Comparison of ENCODE assay signal across 18 cellular contexts in the genomic region with DNA sequence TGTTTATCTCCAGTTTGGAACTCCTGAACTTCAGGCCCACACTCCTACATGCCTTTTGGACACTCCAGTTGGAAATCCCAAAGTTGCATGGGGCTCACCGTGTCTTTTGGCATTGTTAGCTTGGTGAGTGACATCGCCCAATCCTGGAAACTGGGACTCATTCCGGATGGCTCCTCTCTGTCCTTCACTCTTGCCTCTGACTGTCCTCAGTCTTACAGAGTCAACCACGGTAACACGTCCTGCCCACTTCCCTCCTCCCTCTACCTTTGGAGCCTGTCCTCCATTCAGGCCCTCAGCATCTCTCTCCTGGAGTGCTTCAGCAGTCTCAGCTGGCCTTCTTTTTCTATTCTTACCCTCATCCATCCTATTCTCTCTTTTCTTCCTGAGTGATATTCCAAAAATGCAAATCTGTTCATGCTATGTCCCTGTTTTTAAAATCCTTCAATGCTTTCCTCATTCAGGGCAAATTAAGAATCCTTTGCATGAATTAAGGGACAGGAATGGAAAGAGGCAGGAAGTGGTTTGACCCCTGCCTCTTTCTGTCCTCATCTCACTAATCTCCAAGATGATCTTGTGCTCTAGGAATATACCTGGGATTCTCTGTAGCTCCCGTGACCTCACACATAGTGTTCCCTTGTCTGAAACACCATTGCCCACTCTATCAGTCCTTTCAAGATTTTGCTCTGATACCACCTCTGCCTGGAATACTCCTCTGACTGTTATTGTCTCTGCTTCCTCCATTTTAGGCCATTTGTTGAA. TPM values are rescaled to one million over a fixed set of nuclear protein-coding genes. Genes with fewer than 3 reads are reported as not detected.
A peak's percentile ranks its signal among the peaks of the same experiment; 100 is the strongest.
DNase-seq lines count a peak whose midpoint lies in the region; ATAC-seq and TF ChIP-seq lines count a peak whose summit lies in the region.
"Had no signal": no experiment of that assay in that cellular context is flagged by ENCODE, and none has a peak within 500 bp of the region (broad histone marks: within the 10 kb centered on the region; RNA-seq: fewer than 3 reads in every experiment).

No MANE protein-coding gene starts in this region.

- peak overlapping the region; percentile 90 for H3K27ac ChIP-seq in left ventricle myocardium inferior (replicated peaks)
- H3K27ac ChIP-seq: vagina had no signal

- no peaks in the 10 kb centered on the region for H3K9me3 ChIP-seq in left ventricle myocardium inferior (replicated peaks)
- H3K9me3 ChIP-seq: vagina had no signal

- H3K36me3 Mint-ChIP-seq in dendritic cell treated with granulocyte-macrophage colony-stimulating factor and Interleukin-4, amounts not matched to agents 40 ng/mL and 50 ng/mL, for 4 days (ENCODE audit: low read depth), result peaks cover 54% of the 10 kb centered on the region
- H3K36me3 Mint-ChIP-seq in nephron progenitor cell (ENCODE audit: low read depth), result peaks cover 28% of the 10 kb centered on the region

- H3K9me3 Mint-ChIP-seq in dendritic cell treated with granulocyte-macrophage colony-stimulating factor and Interleukin-4, amounts not matched to agents 40 ng/mL and 50 ng/mL, for 4 days, result no peaks in the 10 kb centered on the region
- no peaks in the 10 kb centered on the region for H3K9me3 Mint-ChIP-seq in nephron progenitor cell
- H3K9me3 Mint-ChIP-seq: activated B cell treated with CpG ODN at 0.5 μM for 24 hours; activated naive CD4-positive, alpha-beta T cell treated with anti-CD3 and anti-CD28 coated beads, Interleukin-2, amount 10 ng/mL, durations not matched to agents 7 days and 5 days had no signal

- no peak overlapping the region for H3K4me3 Mint-ChIP-seq in dendritic cell treated with granulocyte-macrophage colony-stimulating factor and Interleukin-4, amounts not matched to agents 40 ng/mL and 50 ng/mL, for 4 days
- no peak overlapping the region for H3K4me3 Mint-ChIP-seq in nephron progenitor cell
- H3K4me3 Mint-ChIP-seq: activated B cell treated with CpG ODN at 0.5 μM for 24 hours; activated naive CD4-positive, alpha-beta T cell treated with anti-CD3 and anti-CD28 coated beads, Interleukin-2, amount 10 ng/mL, durations not matched to agents 7 days and 5 days; naive thymus-derived CD4-positive, alpha-beta T cell had no signal

- H3K27ac Mint-ChIP-seq in dendritic cell treated with granulocyte-macrophage colony-stimulating factor and Interleukin-4, amounts not matched to agents 40 ng/mL and 50 ng/mL, for 4 days, result peak overlapping the region; percentile 82
- peak overlapping the region; percentile 18 for H3K27ac Mint-ChIP-seq in nephron progenitor cell
- H3K27ac Mint-ChIP-seq: activated naive CD4-positive, alpha-beta T cell treated with anti-CD3 and anti-CD28 coated beads, Interleukin-2, amount 10 ng/mL, durations not matched to agents 7 days and 5 days had no signal

- peaks cover 91% of the 10 kb centered on the region for H3K4me1 Mint-ChIP-seq in dendritic cell treated with granulocyte-macrophage colony-stimulating factor and Interleukin-4, amounts not matched to agents 40 ng/mL and 50 ng/mL, for 4 days (ENCODE audit: low read depth)
- H3K4me1 Mint-ChIP-seq in nephron progenitor cell, result peaks cover 23% of the 10 kb centered on the region

- intact Hi-C loops in left ventricle myocardium inferior (cut with micrococcal nuclease) (no loop called here), cardiac septum (cut with DNase I) (no loop called here)
- intact Hi-C loops in dendritic cell treated with granulocyte-macrophage colony-stimulating factor and Interleukin-4, amounts not matched to agents 40 ng/mL and 50 ng/mL, for 4 days (cut with micrococcal nuclease), result loop anchor here (10.0 kb wide), 1 partner anchor 68 kb away; no protein-coding TSS in a partner anchor

- no peak for ATAC-seq in stimulated activated naive CD8-positive, alpha-beta T cell treated with anti-CD3 and anti-CD28 coated beads, Interleukin-15, Interleukin-2, amounts not matched to agents 100 U/mL and 50 U/mL, for 24 hours
- no peak for ATAC-seq in HG03108 (IDR thresholded peaks at IDR 0.05; ENCODE audit: unreplicated experiment)

- peaks cover 73% of the 10 kb centered on the region for H3K4me1 ChIP-seq in left ventricle myocardium inferior
- H3K4me1 ChIP-seq: vagina had no signal

- no peaks in the 10 kb centered on the region for H3K27me3 Mint-ChIP-seq in dendritic cell treated with granulocyte-macrophage colony-stimulating factor and Interleukin-4, amounts not matched to agents 40 ng/mL and 50 ng/mL, for 4 days
- H3K27me3 Mint-ChIP-seq in nephron progenitor cell (ENCODE audit: low read depth, poor library complexity), result peaks cover 3% of the 10 kb centered on the region
- H3K27me3 Mint-ChIP-seq: activated B cell treated with CpG ODN at 0.5 μM for 24 hours; activated naive CD4-positive, alpha-beta T cell treated with anti-CD3 and anti-CD28 coated beads, Interleukin-2, amount 10 ng/mL, durations not matched to agents 7 days and 5 days; naive thymus-derived CD4-positive, alpha-beta T cell had no signal

- H3K27me3 ChIP-seq in left ventricle myocardium inferior (ENCODE audit: low read depth), result no peaks in the 10 kb centered on the region
- H3K27me3 ChIP-seq: vagina had no signal

- peaks cover 4% of the 10 kb centered on the region for H3K36me3 ChIP-seq in left ventricle myocardium inferior

- DNase-seq in left ventricle myocardium inferior (no peak), cardiac septum (ENCODE audit: low spot score) (no peak), nephron progenitor cell (no peak), NCI-H774 (lab: John Stamatoyannopoulos, UW) (no peak), NK-92 (lab: John Stamatoyannopoulos, UW; ENCODE audit: unreplicated experiment) (no peak)
- DNase-seq in stimulated activated naive CD8-positive, alpha-beta T cell treated with anti-CD3 and anti-CD28 coated beads, Interleukin-15, Interleukin-2, amounts not matched to agents 100 U/mL and 50 U/mL, for 24 hours, result no peak
- DNase-seq: activated B cell treated with CpG ODN at 0.5 μM for 24 hours; activated naive CD4-positive, alpha-beta T cell treated with anti-CD3 and anti-CD28 coated beads, Interleukin-2, amount 10 ng/mL, durations not matched to agents 7 days and 5 days; Calu3; central memory CD4-positive, alpha-beta T cell; KG1; naive thymus-derived CD4-positive, alpha-beta T cell; NCI-H1436 treated with DMSO at 0.1 percent for 48 hours; NCI-H446 treated with DMSO at 0.1 percent for 48 hours; stimulated activated CD4-positive, alpha-beta T cell treated with anti-CD3 and anti-CD28 coated beads, Interleukin-4, amount 100 ng/mL, for 24 hours had no signal

- no peak for TF ChIP-seq CTCF in left ventricle myocardium inferior (IDR thresholded peaks at IDR 0.05; ENCODE audit: borderline replicate concordance)
- no peak for TF ChIP-seq CTCF in nephron progenitor cell (IDR thresholded peaks at IDR 0.05)

- H3K4me3 ChIP-seq in left ventricle myocardium inferior, result no peak overlapping the region
- H3K4me3 ChIP-seq: vagina had no signal

RNA-seq across cellular contexts. Expression of a gene that starts 42.5 kb away (rescaled TPM):
- 97.4 TPM for total RNA-seq in left ventricle myocardium inferior
- 145 TPM for total RNA-seq in cardiac septum
